13 cellular contexts compared by ENCODE assay signal in the genomic region with DNA sequence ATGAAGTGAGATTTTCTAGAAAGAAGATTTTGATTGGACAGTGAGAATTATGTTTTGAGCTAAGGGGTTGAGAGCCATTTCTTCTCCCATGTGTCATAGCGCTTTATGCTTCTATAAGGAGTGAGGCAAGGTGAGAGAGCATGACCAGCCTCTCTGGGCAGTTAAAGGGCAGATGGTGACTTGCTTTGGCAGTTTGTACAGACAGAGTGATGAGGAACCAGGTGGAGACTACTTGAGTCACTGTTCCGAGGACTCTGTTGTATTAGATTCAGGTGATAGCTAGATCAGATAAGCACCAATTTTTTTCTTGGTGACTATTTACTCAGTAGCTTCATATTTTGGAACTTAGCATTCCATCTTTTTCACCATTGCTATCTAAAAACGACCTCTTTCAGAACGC. TPM values are rescaled to one million over a fixed set of nuclear protein-coding genes. Genes with fewer than 3 reads are reported as not detected.
DNase-seq lines count a peak whose midpoint lies in the region; ATAC-seq and TF ChIP-seq lines count a peak whose summit lies in the region.
"Had no signal": no experiment of that assay in that cellular context is flagged by ENCODE, and none has a peak within 500 bp of the region (broad histone marks: within the 10 kb centered on the region; RNA-seq: fewer than 3 reads in every experiment).

No MANE protein-coding gene starts in this region.

- H3K4me2 ChIP-seq in SK-N-SH: peak overlapping the region; percentile 84
- peak overlapping the region; percentile 79 for H3K4me2 ChIP-seq in mammary epithelial cell (ENCODE audit: insufficient read depth, low read depth, low read length)

- CTCF ChIA-PET in SK-N-SH (lab: Yijun Ruan, JAX): interaction anchor here (1.2 to 1.4 kb wide), 3 partner anchors 9 to 304 kb away, joined by 3 to 6 read pairs (median 3); no protein-coding TSS in a partner anchor
- CTCF ChIA-PET in mammary epithelial cell (lab: Charles Lee; ENCODE audit: low non-redundant PET): interaction anchor here (0.6 to 0.7 kb wide), 3 partner anchors 12 to 102 kb away, joined by 3 to 4 read pairs (median 4); no protein-coding TSS in a partner anchor

- in situ Hi-C loops in mammary epithelial cell (cut with MboI; ENCODE audit: low sequenced_read_pairs in 2 of 2): loop anchor here in 1 of 2 donors (10.0 kb wide), 1 partner anchor 95 kb away; no protein-coding TSS in a partner anchor

- H3K27ac ChIP-seq in SK-N-SH (ENCODE audit: low read depth in 2 of 2, low read length in 1 of 2) (peak overlapping the region; percentile 65 to 96), mammary epithelial cell (ENCODE audit: insufficient read depth, low read depth, low read length) (peak overlapping the region; percentile 80), lower lobe of right lung (no peak overlapping the region), upper lobe of right lung (peak overlapping the region; percentile 31)

- POLR2A ChIA-PET in SK-N-SH (lab: Yijun Ruan, JAX): no interaction called here

- H3K36me3 ChIP-seq in SK-N-SH (replicated peaks in 1 of 2; ENCODE audit: control insufficient read depth in 1 of 2, insufficient read depth in 2 of 2, low read length in 1 of 2) (peaks cover 0 to 22% of the 10 kb centered on the region in 2 experiments), mammary epithelial cell (ENCODE audit: insufficient read depth, low read length) (peaks cover 2% of the 10 kb centered on the region), lower lobe of right lung (no peaks in the 10 kb centered on the region), upper lobe of right lung (no peaks in the 10 kb centered on the region)

- H3K79me2 ChIP-seq in SK-N-SH (ENCODE audit: insufficient read depth) (peaks cover 97% of the 10 kb centered on the region), mammary epithelial cell (ENCODE audit: insufficient read depth, low read length) (peaks cover 95% of the 10 kb centered on the region)

- DNase-seq in SK-N-SH (no peak), mammary epithelial cell (peak; percentile 75), lower lobe of right lung (no peak), upper lobe of right lung (no peak), NCI-H510A treated with DMSO at 0.1 percent for 48 hours (lab: John Stamatoyannopoulos, UW) (no peak), MV-4-11 (lab: John Stamatoyannopoulos, UW) (no peak)
- DNase-seq: COR-L47; naive thymus-derived CD8-positive, alpha-beta T cell; NCI-H1105 treated with DMSO at 0.1 percent for 48 hours; NCI-H2227 treated with DMSO at 0.1 percent for 48 hours; stimulated activated CD4-positive, alpha-beta T cell treated with anti-CD3 and anti-CD28 coated beads, Interleukin-1b, Interleukin-23, amount 100 ng/mL, for 48 hours had no signal

- H3K4me3 ChIP-seq in SK-N-SH (ENCODE audit: low read depth in 2 of 2, low read length in 1 of 2) (peak overlapping the region; percentile 80 to 91; a peak in 3 of 4 replicates), mammary epithelial cell (replicated peaks in 1 of 3; ENCODE audit: insufficient read depth in 1 of 3, low read depth in 2 of 3, low read length in 3 of 3) (peak overlapping the region in 2 of 3 experiments; percentile 70 to 90), lower lobe of right lung (peak overlapping the region; percentile 86), upper lobe of right lung (no peak overlapping the region)

- peaks cover 2 to 44% of the 10 kb centered on the region in 2 experiments for H3K4me1 ChIP-seq in SK-N-SH (ENCODE audit: control insufficient read depth in 1 of 2, insufficient read depth in 2 of 2, low read depth in 1 of 2, low read length in 1 of 2)
- H3K4me1 ChIP-seq in mammary epithelial cell (ENCODE audit: insufficient read depth, low read length): peaks cover 52% of the 10 kb centered on the region
- H3K4me1 ChIP-seq in lower lobe of right lung: peaks cover 59% of the 10 kb centered on the region
- peaks cover 48% of the 10 kb centered on the region for H3K4me1 ChIP-seq in upper lobe of right lung

- H2AFZ ChIP-seq in SK-N-SH (ENCODE audit: low read depth): no peak overlapping the region
- no peak overlapping the region for H2AFZ ChIP-seq in mammary epithelial cell (ENCODE audit: low read depth, low read length)

- ATAC-seq in SK-N-SH treated with all-trans-retinoic acid at 6 μM for 48 hours (no peak), lower lobe of right lung (no peak), upper lobe of right lung (no peak), GM21423 (IDR thresholded peaks at IDR 0.05; ENCODE audit: unreplicated experiment) (no peak)
- ATAC-seq: naive thymus-derived CD8-positive, alpha-beta T cell had no signal

- H4K20me1 ChIP-seq in SK-N-SH (ENCODE audit: insufficient read depth) (peaks cover 74% of the 10 kb centered on the region), mammary epithelial cell (ENCODE audit: insufficient read depth, low read length) (no peaks in the 10 kb centered on the region)

- intact Hi-C loops in mammary epithelial cell (cut with micrococcal nuclease) (loop anchor here (2.0 kb wide), 1 partner anchor 49 kb away; no protein-coding TSS in a partner anchor), lower lobe of right lung (cut with DNase I) (no loop called here), upper lobe of right lung (cut with DNase I) (no loop called here)

- H3F3A ChIP-seq in SK-N-SH (replicated peaks; ENCODE audit: insufficient read depth): peaks cover 47% of the 10 kb centered on the region

- BruUV-seq in mammary epithelial cell (replicated peaks; lab: Mats Ljungman, UMichigan): no TSS peak

- H3K9me2 ChIP-seq in SK-N-SH: no peaks in the 10 kb centered on the region

- no peak for TF ChIP-seq RAD21 in SK-N-SH (IDR thresholded peaks at IDR 0.05; ENCODE audit: low read length)

- dilution Hi-C loops in mammary epithelial cell (cut with HindIII; ENCODE audit: low sequenced_read_pairs): no loop called here

- no peak for TF ChIP-seq EP300 in SK-N-SH (IDR thresholded peaks at IDR 0.05; ENCODE audit: borderline replicate concordance in 1 of 2, low read depth in 1 of 2, low read length in 1 of 2)

- H3K9ac ChIP-seq in SK-N-SH (peak overlapping the region; percentile 94), mammary epithelial cell (ENCODE audit: insufficient read depth, low read length) (peak overlapping the region; percentile 74)

- H3K9me3 ChIP-seq in SK-N-SH: no peaks in the 10 kb centered on the region
- H3K9me3 ChIP-seq in mammary epithelial cell (replicated peaks; ENCODE audit: insufficient read depth, low read length): no peaks in the 10 kb centered on the region
- no peaks in the 10 kb centered on the region for H3K9me3 ChIP-seq in lower lobe of right lung
- no peaks in the 10 kb centered on the region for H3K9me3 ChIP-seq in upper lobe of right lung

- H3K27me3 ChIP-seq in SK-N-SH (ENCODE audit: insufficient read depth): no peaks in the 10 kb centered on the region
- H3K27me3 ChIP-seq in mammary epithelial cell (ENCODE audit: insufficient read depth, low read length): no peaks in the 10 kb centered on the region
- H3K27me3 ChIP-seq in lower lobe of right lung (ENCODE audit: low read depth): no peaks in the 10 kb centered on the region
- no peaks in the 10 kb centered on the region for H3K27me3 ChIP-seq in upper lobe of right lung

- 28% methylated on average over 4 of the region's 4 CpGs for WGBS in SK-N-SH (ENCODE audit: low lambda C conversion rate)
- WGBS in mammary epithelial cell (ENCODE audit: low coverage, missing lambda C conversion rate): 28% methylated on average over 4 of the region's 4 CpGs

- TF ChIP-seq CTCF in SK-N-SH (IDR thresholded peaks at IDR 0.05): no peak
- no peak for TF ChIP-seq CTCF in mammary epithelial cell (conservative IDR thresholded peaks at IDR 0.05 in 1 of 2, IDR thresholded peaks at IDR 0.05 in 1 of 2; ENCODE audit: extremely low read depth in 1 of 2, insufficient read depth in 1 of 2, low read depth in 1 of 2, low read length in 2 of 2)
- no peak for TF ChIP-seq CTCF in lower lobe of right lung (IDR thresholded peaks at IDR 0.05)
- TF ChIP-seq CTCF in upper lobe of right lung (IDR thresholded peaks at IDR 0.05): no peak

TF ChIP-seq in SK-N-SH, 30 proteins besides CTCF, POLR2A, EP300 and RAD21 (continues in another document):
- no peak for TF ChIP-seq TAF1 (IDR thresholded peaks at IDR 0.05; ENCODE audit: borderline replicate concordance, low read depth, low read length)
- TF ChIP-seq JUND (IDR thresholded peaks at IDR 0.05): peak; percentile 26; the same call in 1 of the 2 replicates
- no peak for TF ChIP-seq CHD2 (IDR thresholded peaks at IDR 0.05; ENCODE audit: low read length, partially characterized antibody)
- no peak for TF ChIP-seq FOXJ3 (CRISPR knock-in tag; IDR thresholded peaks at IDR 0.05)
- no peak for TF ChIP-seq NRF1 (IDR thresholded peaks at IDR 0.05; ENCODE audit: low read depth, low read length)
- no peak for TF ChIP-seq GABPA (IDR thresholded peaks at IDR 0.05; ENCODE audit: low read depth)
- TF ChIP-seq POLR2AphosphoS5 (IDR thresholded peaks at IDR 0.05; ENCODE audit: low read depth, low read length): 0 out of 2 replicates have a peak, but pooled peaks have one; percentile 5

TF ChIP-seq in SK-N-SH treated with all-trans-retinoic acid at 6 μM for 48 hours, 23 proteins besides CTCF, POLR2A, EP300 and RAD21 (continues in another document):
- TF ChIP-seq RARB (CRISPR knock-in tag; IDR thresholded peaks at IDR 0.05) (no peak), ZNF8 (CRISPR knock-in tag; IDR thresholded peaks at IDR 0.05) (no peak), OSR1 (CRISPR knock-in tag; IDR thresholded peaks at IDR 0.05) (no peak), ZFP30 (CRISPR knock-in tag; IDR thresholded peaks at IDR 0.05) (no peak), PPARA (CRISPR knock-in tag; IDR thresholded peaks at IDR 0.05; ENCODE audit: borderline replicate concordance) (no peak), ISL1 (CRISPR knock-in tag; IDR thresholded peaks at IDR 0.05) (no peak), ZNF70 (CRISPR knock-in tag; IDR thresholded peaks at IDR 0.05) (no peak)
- TF ChIP-seq, protein P1, sequence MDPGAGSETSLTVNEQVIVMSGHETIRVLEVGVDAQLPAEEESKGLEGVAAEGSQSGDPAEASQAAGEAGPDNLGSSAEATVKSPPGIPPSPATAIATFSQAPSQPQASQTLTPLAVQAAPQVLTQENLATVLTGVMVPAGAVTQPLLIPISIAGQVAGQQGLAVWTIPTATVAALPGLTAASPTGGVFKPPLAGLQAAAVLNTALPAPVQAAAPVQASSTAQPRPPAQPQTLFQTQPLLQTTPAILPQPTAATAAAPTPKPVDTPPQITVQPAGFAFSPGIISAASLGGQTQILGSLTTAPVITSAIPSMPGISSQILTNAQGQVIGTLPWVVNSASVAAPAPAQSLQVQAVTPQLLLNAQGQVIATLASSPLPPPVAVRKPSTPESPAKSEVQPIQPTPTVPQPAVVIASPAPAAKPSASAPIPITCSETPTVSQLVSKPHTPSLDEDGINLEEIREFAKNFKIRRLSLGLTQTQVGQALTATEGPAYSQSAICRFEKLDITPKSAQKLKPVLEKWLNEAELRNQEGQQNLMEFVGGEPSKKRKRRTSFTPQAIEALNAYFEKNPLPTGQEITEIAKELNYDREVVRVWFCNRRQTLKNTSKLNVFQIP (CRISPR knock-in tag; IDR thresholded peaks at IDR 0.05; ENCODE audit: borderline replicate concordance, low read depth): no peak

RNA-seq across cellular contexts. Expression of a gene that starts 4.5 kb away (rescaled TPM):
- polyA plus RNA-seq in SK-N-SH (2012; rRNA removed) (228 and 244 TPM in 2 replicates), mammary epithelial cell (103 TPM)
- polyA plus RNA-seq in SK-N-SH (2012; cell fraction: cytosol; rRNA removed): 191 and 233 TPM in 2 replicates
- 201 and 239 TPM in 2 replicates for polyA plus RNA-seq in SK-N-SH (2012; cell fraction: nucleus; rRNA removed)
- total RNA-seq in mammary epithelial cell (100 to 1,000 TPM; 237 to 387 TPM), lower lobe of right lung (105 TPM), upper lobe of right lung (158 TPM)
- 304 TPM for polyA minus RNA-seq in mammary epithelial cell
